1 cellular context compared by ENCODE assay signal in the genomic region with DNA sequence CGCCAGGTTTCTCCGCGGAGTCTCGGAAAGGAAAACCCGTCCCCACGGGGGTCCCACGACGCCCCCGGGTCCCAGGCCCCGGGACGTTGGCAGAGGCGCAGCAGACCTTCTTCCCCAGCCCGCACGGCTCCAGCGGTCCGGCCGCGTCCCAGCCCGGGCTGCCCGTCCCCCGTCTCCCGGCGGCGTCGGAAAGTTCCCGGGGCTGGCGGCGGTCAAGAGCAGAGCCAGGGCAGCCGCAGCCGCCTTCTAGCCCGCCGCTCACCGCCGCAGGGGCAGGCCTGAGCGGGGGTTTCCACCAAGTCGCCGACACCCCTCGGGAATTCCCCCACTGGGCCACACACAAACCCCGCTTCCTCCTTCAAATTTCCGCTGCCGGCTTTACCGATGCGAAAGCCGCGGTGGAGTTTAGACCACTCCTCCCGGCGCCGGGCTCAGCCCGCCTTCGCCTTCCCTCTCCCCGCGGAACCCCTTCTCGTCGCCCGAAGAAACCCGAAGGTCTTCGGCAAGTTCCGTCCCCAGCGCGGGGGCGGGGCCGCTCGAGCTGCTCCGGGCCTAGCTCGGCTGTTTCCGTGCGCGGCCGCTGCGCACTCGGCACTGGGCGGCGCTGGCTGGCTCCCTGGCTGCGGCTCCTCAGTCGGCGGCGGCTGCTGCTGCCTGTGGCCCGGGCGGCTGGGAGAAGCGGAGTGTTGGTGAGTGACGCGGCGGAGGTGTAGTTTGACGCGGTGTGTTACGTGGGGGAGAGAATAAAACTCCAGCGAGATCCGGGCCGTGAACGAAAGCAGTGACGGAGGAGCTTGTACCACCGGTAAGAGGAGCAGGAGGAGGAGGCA.
TF ChIP-seq lines count a peak whose summit lies in the region.

A gene (plus strand): TSS at position 633 of the 830 bp plus-strand sequence. CDS start 25,674 bp downstream, outside the sequence.

TF ChIP-seq in HepG2, 621 proteins besides CTCF, POLR2A, EP300 and RAD21 (continued from another document and continues in another):
- TF ChIP-seq, protein P1, sequence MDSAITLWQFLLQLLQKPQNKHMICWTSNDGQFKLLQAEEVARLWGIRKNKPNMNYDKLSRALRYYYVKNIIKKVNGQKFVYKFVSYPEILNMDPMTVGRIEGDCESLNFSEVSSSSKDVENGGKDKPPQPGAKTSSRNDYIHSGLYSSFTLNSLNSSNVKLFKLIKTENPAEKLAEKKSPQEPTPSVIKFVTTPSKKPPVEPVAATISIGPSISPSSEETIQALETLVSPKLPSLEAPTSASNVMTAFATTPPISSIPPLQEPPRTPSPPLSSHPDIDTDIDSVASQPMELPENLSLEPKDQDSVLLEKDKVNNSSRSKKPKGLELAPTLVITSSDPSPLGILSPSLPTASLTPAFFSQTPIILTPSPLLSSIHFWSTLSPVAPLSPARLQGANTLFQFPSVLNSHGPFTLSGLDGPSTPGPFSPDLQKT (CRISPR knock-in tag; IDR thresholded peaks at IDR 0.05; ENCODE audit: borderline replicate concordance) = no peak
- TF ChIP-seq PRPF4 (IDR thresholded peaks at IDR 0.05; ENCODE audit: low read depth, low read length, poor library complexity, severe bottlenecking) = no peak
- TF ChIP-seq TBX2 (CRISPR knock-in tag; IDR thresholded peaks at IDR 0.05; ENCODE audit: borderline replicate concordance) = peak; percentile 68
- no peak for TF ChIP-seq HNRNPL (IDR thresholded peaks at IDR 0.05; ENCODE audit: low read depth, low read length)
- TF ChIP-seq ZNF263 (CRISPR knock-in tag; IDR thresholded peaks at IDR 0.05) = peak; percentile 58; the same call in 1 of the 2 replicates
- TF ChIP-seq MYNN (CRISPR knock-in tag; IDR thresholded peaks at IDR 0.05; ENCODE audit: low read depth) = 0 out of 2 replicates have a peak, but pooled peaks have one; percentile 12
- TF ChIP-seq ESRRA (CRISPR knock-in tag; IDR thresholded peaks at IDR 0.05; ENCODE audit: low read depth) = peak; percentile 49; the same call in 1 of the 2 replicates
- TF ChIP-seq IKZF4 (CRISPR knock-in tag; IDR thresholded peaks at IDR 0.05; ENCODE audit: borderline replicate concordance, low read depth, not compliant biosample characterization) = no peak
- TF ChIP-seq TCF12 (IDR thresholded peaks at IDR 0.05) = no peak
- TF ChIP-seq TCF12 (CRISPR knock-in tag; IDR thresholded peaks at IDR 0.05) = peak; percentile 43; the same call in 1 of the 2 replicates
- TF ChIP-seq POLR2G (IDR thresholded peaks at IDR 0.05; ENCODE audit: low read depth, low read length) = peak; percentile 98
- TF ChIP-seq ZNF230 (CRISPR knock-in tag; IDR thresholded peaks at IDR 0.05) = peak; percentile 98
- TF ChIP-seq KLF11 (CRISPR knock-in tag; IDR thresholded peaks at IDR 0.05) = peak; percentile 37; the same call in 1 of the 2 replicates
- TF ChIP-seq ZNF777 (CRISPR knock-in tag; IDR thresholded peaks at IDR 0.05) = peak; percentile 94
- peak; percentile 84 for TF ChIP-seq CREM (IDR thresholded peaks at IDR 0.05)
- TF ChIP-seq CREM (CRISPR knock-in tag; IDR thresholded peaks at IDR 0.05) = no peak
- TF ChIP-seq NFRKB (IDR thresholded peaks at IDR 0.05) = no peak
- TF ChIP-seq, protein P2, sequence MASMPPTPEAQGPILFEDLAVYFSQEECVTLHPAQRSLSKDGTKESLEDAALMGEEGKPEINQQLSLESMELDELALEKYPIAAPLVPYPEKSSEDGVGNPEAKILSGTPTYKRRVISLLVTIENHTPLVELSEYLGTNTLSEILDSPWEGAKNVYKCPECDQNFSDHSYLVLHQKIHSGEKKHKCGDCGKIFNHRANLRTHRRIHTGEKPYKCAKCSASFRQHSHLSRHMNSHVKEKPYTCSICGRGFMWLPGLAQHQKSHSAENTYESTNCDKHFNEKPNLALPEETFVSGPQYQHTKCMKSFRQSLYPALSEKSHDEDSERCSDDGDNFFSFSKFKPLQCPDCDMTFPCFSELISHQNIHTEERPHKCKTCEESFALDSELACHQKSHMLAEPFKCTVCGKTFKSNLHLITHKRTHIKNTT (CRISPR knock-in tag; IDR thresholded peaks at IDR 0.05) = no peak
- TF ChIP-seq, protein P3, sequence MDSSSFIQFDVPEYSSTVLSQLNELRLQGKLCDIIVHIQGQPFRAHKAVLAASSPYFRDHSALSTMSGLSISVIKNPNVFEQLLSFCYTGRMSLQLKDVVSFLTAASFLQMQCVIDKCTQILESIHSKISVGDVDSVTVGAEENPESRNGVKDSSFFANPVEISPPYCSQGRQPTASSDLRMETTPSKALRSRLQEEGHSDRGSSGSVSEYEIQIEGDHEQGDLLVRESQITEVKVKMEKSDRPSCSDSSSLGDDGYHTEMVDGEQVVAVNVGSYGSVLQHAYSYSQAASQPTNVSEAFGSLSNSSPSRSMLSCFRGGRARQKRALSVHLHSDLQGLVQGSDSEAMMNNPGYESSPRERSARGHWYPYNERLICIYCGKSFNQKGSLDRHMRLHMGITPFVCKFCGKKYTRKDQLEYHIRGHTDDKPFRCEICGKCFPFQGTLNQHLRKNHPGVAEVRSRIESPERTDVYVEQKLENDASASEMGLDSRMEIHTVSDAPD (CRISPR knock-in tag; IDR thresholded peaks at IDR 0.05) = peak; percentile 60; the same call in 1 of the 2 replicates
- TF ChIP-seq RFX5 (IDR thresholded peaks at IDR 0.05; ENCODE audit: low read depth, low read length) = peak; percentile 40; the same call in 1 of the 2 replicates
- TF ChIP-seq, protein P4, sequence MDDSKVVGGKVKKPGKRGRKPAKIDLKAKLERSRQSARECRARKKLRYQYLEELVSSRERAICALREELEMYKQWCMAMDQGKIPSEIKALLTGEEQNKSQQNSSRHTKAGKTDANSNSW (CRISPR knock-in tag; IDR thresholded peaks at IDR 0.05; ENCODE audit: borderline replicate concordance) = no peak
- TF ChIP-seq CCDC6 (CRISPR knock-in tag; IDR thresholded peaks at IDR 0.05) = peak; percentile 38; the same call in 1 of the 2 replicates
- TF ChIP-seq GPN1 (CRISPR knock-in tag; IDR thresholded peaks at IDR 0.05; ENCODE audit: borderline replicate concordance) = no peak
- TF ChIP-seq, protein P5, sequence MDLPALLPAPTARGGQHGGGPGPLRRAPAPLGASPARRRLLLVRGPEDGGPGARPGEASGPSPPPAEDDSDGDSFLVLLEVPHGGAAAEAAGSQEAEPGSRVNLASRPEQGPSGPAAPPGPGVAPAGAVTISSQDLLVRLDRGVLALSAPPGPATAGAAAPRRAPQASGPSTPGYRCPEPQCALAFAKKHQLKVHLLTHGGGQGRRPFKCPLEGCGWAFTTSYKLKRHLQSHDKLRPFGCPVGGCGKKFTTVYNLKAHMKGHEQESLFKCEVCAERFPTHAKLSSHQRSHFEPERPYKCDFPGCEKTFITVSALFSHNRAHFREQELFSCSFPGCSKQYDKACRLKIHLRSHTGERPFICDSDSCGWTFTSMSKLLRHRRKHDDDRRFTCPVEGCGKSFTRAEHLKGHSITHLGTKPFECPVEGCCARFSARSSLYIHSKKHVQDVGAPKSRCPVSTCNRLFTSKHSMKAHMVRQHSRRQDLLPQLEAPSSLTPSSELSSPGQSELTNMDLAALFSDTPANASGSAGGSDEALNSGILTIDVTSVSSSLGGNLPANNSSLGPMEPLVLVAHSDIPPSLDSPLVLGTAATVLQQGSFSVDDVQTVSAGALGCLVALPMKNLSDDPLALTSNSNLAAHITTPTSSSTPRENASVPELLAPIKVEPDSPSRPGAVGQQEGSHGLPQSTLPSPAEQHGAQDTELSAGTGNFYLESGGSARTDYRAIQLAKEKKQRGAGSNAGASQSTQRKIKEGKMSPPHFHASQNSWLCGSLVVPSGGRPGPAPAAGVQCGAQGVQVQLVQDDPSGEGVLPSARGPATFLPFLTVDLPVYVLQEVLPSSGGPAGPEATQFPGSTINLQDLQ (CRISPR knock-in tag; IDR thresholded peaks at IDR 0.05) = no peak; the same call in 1 of the 2 replicates
- no peak for TF ChIP-seq HNRNPH1 (optimal IDR thresholded peaks at IDR 0.05; ENCODE audit: low read depth, low read length)
- TF ChIP-seq ARNT2 (CRISPR knock-in tag; IDR thresholded peaks at IDR 0.05; ENCODE audit: low read depth) = peak; percentile 64
- TF ChIP-seq, protein P6, sequence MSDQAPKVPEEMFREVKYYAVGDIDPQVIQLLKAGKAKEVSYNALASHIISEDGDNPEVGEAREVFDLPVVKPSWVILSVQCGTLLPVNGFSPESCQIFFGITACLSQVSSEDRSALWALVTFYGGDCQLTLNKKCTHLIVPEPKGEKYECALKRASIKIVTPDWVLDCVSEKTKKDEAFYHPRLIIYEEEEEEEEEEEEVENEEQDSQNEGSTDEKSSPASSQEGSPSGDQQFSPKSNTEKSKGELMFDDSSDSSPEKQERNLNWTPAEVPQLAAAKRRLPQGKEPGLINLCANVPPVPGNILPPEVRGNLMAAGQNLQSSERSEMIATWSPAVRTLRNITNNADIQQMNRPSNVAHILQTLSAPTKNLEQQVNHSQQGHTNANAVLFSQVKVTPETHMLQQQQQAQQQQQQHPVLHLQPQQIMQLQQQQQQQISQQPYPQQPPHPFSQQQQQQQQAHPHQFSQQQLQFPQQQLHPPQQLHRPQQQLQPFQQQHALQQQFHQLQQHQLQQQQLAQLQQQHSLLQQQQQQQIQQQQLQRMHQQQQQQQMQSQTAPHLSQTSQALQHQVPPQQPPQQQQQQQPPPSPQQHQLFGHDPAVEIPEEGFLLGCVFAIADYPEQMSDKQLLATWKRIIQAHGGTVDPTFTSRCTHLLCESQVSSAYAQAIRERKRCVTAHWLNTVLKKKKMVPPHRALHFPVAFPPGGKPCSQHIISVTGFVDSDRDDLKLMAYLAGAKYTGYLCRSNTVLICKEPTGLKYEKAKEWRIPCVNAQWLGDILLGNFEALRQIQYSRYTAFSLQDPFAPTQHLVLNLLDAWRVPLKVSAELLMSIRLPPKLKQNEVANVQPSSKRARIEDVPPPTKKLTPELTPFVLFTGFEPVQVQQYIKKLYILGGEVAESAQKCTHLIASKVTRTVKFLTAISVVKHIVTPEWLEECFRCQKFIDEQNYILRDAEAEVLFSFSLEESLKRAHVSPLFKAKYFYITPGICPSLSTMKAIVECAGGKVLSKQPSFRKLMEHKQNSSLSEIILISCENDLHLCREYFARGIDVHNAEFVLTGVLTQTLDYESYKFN (CRISPR knock-in tag; conservative IDR thresholded peaks at IDR 0.05) = peak; percentile 67
- TF ChIP-seq, protein P7, sequence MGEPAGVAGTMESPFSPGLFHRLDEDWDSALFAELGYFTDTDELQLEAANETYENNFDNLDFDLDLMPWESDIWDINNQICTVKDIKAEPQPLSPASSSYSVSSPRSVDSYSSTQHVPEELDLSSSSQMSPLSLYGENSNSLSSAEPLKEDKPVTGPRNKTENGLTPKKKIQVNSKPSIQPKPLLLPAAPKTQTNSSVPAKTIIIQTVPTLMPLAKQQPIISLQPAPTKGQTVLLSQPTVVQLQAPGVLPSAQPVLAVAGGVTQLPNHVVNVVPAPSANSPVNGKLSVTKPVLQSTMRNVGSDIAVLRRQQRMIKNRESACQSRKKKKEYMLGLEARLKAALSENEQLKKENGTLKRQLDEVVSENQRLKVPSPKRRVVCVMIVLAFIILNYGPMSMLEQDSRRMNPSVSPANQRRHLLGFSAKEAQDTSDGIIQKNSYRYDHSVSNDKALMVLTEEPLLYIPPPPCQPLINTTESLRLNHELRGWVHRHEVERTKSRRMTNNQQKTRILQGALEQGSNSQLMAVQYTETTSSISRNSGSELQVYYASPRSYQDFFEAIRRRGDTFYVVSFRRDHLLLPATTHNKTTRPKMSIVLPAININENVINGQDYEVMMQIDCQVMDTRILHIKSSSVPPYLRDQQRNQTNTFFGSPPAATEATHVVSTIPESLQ (CRISPR knock-in tag; conservative IDR thresholded peaks at IDR 0.05) = 0 out of 2 replicates have a peak, but pooled peaks have one; percentile 79
- TF ChIP-seq HOXA5 (CRISPR knock-in tag; IDR thresholded peaks at IDR 0.05) = peak; percentile 85; the same call in 1 of the 2 replicates
- TF ChIP-seq HOXD1 (CRISPR knock-in tag; IDR thresholded peaks at IDR 0.05) = peak; percentile 13; the same call in 1 of the 2 replicates
- TF ChIP-seq, protein P8, sequence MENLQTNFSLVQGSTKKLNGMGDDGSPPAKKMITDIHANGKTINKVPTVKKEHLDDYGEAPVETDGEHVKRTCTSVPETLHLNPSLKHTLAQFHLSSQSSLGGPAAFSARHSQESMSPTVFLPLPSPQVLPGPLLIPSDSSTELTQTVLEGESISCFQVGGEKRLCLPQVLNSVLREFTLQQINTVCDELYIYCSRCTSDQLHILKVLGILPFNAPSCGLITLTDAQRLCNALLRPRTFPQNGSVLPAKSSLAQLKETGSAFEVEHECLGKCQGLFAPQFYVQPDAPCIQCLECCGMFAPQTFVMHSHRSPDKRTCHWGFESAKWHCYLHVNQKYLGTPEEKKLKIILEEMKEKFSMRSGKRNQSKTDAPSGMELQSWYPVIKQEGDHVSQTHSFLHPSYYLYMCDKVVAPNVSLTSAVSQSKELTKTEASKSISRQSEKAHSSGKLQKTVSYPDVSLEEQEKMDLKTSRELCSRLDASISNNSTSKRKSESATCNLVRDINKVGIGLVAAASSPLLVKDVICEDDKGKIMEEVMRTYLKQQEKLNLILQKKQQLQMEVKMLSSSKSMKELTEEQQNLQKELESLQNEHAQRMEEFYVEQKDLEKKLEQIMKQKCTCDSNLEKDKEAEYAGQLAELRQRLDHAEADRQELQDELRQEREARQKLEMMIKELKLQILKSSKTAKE (CRISPR knock-in tag; IDR thresholded peaks at IDR 0.05; ENCODE audit: borderline replicate concordance) = peak; percentile 72; the same call in 1 of the 2 replicates
- no peak for TF ChIP-seq CEBPG (CRISPR knock-in tag; IDR thresholded peaks at IDR 0.05)
- peak; percentile 97 for TF ChIP-seq NCOA1 (CRISPR knock-in tag; IDR thresholded peaks at IDR 0.05)
- TF ChIP-seq ZFP1 (CRISPR knock-in tag; IDR thresholded peaks at IDR 0.05) = no peak
- TF ChIP-seq JUND (CRISPR knock-in tag; IDR thresholded peaks at IDR 0.05) = no peak
- peak; percentile 91 for TF ChIP-seq ZBTB7B (CRISPR knock-in tag; IDR thresholded peaks at IDR 0.05)
- TF ChIP-seq ZFP37 (CRISPR knock-in tag; IDR thresholded peaks at IDR 0.05; ENCODE audit: borderline replicate concordance) = peak; percentile 75
- peak; percentile 34; the same call in 1 of the 2 replicates for TF ChIP-seq KDM3A (CRISPR knock-in tag; IDR thresholded peaks at IDR 0.05; ENCODE audit: low read depth)
